In genomic region chr5:122180863-122181519, GRCh38 we compare ENCODE assay signal across 14 cellular contexts. TPM values are rescaled to one million over a fixed set of nuclear protein-coding genes. Genes with fewer than 3 reads are reported as not detected.
DNase-seq lines count a peak whose midpoint lies in the region; ATAC-seq, FAIRE-seq and TF ChIP-seq lines count a peak whose summit lies in the region.
"Had no signal": no experiment of that assay in that cellular context is flagged by ENCODE, and none has a peak within 500 bp of the region (broad histone marks: within the 10 kb centered on the region; RNA-seq: fewer than 3 reads in every experiment).

No MANE protein-coding gene starts in this region.

- H3K9me3 ChIP-seq in trophoblast cell (ENCODE audit: insufficient read depth, low read depth, low read length) (no peaks in the 10 kb centered on the region), A673 (ENCODE audit: low read depth, low read length, poor library complexity, severe bottlenecking) (no peaks in the 10 kb centered on the region)
- H3K9me3 ChIP-seq: right lobe of liver had no signal

- CTCF ChIA-PET in A673 (lab: Charles Lee): no interaction called here

- POLR2A ChIA-PET in A673 (lab: Charles Lee; ENCODE audit: low non-redundant PET): no interaction called here

- no CpG with 5 or more reads among the region's 2 CpGs for WGBS in trophoblast cell (ENCODE audit: extremely low coverage, insufficient coverage, insufficient read length)

- no peak overlapping the region for H3K23ac ChIP-seq in trophoblast cell (ENCODE audit: low read length)

- FAIRE-seq in RCC 7860 (lab: Jason Lieb, UNC): peak; percentile 98

- no peak overlapping the region for H3K9ac ChIP-seq in trophoblast cell (ENCODE audit: low read length)

- intact Hi-C loops in left colon (cut with DNase I, micrococcal nuclease) (no loop called here), A673 (cut with micrococcal nuclease; ENCODE audit: unreplicated experiment) (no loop called here)

- H4K12ac ChIP-seq in trophoblast cell (ENCODE audit: low read depth, low read length): no peak overlapping the region

- peak; percentile 93 for DNase-seq in EL
- DNase-seq in RCC 7860 (ENCODE audit: low spot score): peak; percentile 92
- DNase-seq in epithelial cell of proximal tubule (ENCODE audit: low read depth): peak; percentile 93
- DNase-seq in trophoblast cell: peak; percentile 10 to 85
- no peak for DNase-seq in retina
- no peak for DNase-seq in left colon
- no peak for DNase-seq in A673 (ENCODE audit: low spot score)
- DNase-seq: dorsolateral prefrontal cortex; islet precursor cell; NCI-H345; right lobe of liver; stimulated activated CD8-positive, alpha-beta memory T cell treated with anti-CD3 and anti-CD28 coated beads, Interleukin-4, amount 100 ng/mL, for 48 hours had no signal

- no peak overlapping the region for H3K4ac ChIP-seq in trophoblast cell (ENCODE audit: low read depth, low read length)

- no TSS peak for BruUV-seq in A673 (replicated peaks; lab: Mats Ljungman, UMichigan)

- no peak overlapping the region for H2BK120ac ChIP-seq in trophoblast cell (ENCODE audit: insufficient read depth, low read length, poor library complexity)

- ATAC-seq in HG03139 (IDR thresholded peaks at IDR 0.05; ENCODE audit: unreplicated experiment) (no peak), left colon (no peak)
- ATAC-seq: right lobe of liver had no signal

- no peak overlapping the region for H3K18ac ChIP-seq in trophoblast cell (ENCODE audit: low read length)

- H3K4me3 ChIP-seq in epithelial cell of proximal tubule (ENCODE audit: low read depth, low read length): peak overlapping the region; percentile 17
- H3K4me3 ChIP-seq in trophoblast cell (ENCODE audit: low read depth, low read length): no peak overlapping the region
- H3K4me3 ChIP-seq in A673 (ENCODE audit: low read depth, low read length, poor library complexity, severe bottlenecking): no peak overlapping the region
- H3K4me3 ChIP-seq: dorsolateral prefrontal cortex, right lobe of liver had no signal

- H3K27me3 ChIP-seq in trophoblast cell (ENCODE audit: insufficient read depth, low read length) (no peaks in the 10 kb centered on the region), A673 (replicated peaks; ENCODE audit: insufficient read depth, low read depth, low read length, poor library complexity) (no peaks in the 10 kb centered on the region)
- H3K27me3 ChIP-seq: dorsolateral prefrontal cortex, right lobe of liver had no signal

- no peak overlapping the region for H4K91ac ChIP-seq in trophoblast cell (ENCODE audit: low read depth, low read length)

- no peak overlapping the region for H3K14ac ChIP-seq in trophoblast cell (ENCODE audit: low read length)

- no peak overlapping the region for H2AK5ac ChIP-seq in trophoblast cell (ENCODE audit: low read length)

- H2AFZ ChIP-seq in trophoblast cell (ENCODE audit: insufficient read depth, low read length, poor library complexity): no peak overlapping the region

- H3K36me3 ChIP-seq in trophoblast cell (ENCODE audit: control insufficient read depth in 1 of 2, insufficient read depth in 2 of 2, low read length in 2 of 2) (no peaks in the 10 kb centered on the region), A673 (ENCODE audit: insufficient read depth, low read length, poor library complexity, severe bottlenecking) (no peaks in the 10 kb centered on the region)
- H3K36me3 ChIP-seq: right lobe of liver had no signal

- no peaks in the 10 kb centered on the region for H3K79me2 ChIP-seq in trophoblast cell (ENCODE audit: control insufficient read depth, insufficient read depth, low read length, poor library complexity)

- H3K4me2 ChIP-seq in trophoblast cell (ENCODE audit: low read length): no peak overlapping the region

- TF ChIP-seq CTCF in epithelial cell of proximal tubule (conservative IDR thresholded peaks at IDR 0.05; ENCODE audit: low read depth, low read length) (no peak), A673 (conservative IDR thresholded peaks at IDR 0.05; ENCODE audit: low read depth, low read length) (no peak)

- H2BK5ac ChIP-seq in trophoblast cell (ENCODE audit: low read depth, low read length, poor library complexity): no peak overlapping the region

- H3K4me1 ChIP-seq in trophoblast cell (ENCODE audit: control insufficient read depth in 1 of 2, insufficient read depth in 2 of 2, low read length in 2 of 2) (no peaks in the 10 kb centered on the region), A673 (ENCODE audit: insufficient read depth, low read length, poor library complexity, severe bottlenecking) (peaks cover 19% of the 10 kb centered on the region)
- H3K4me1 ChIP-seq: right lobe of liver had no signal

- H3K79me1 ChIP-seq in trophoblast cell (ENCODE audit: low read length): no peaks in the 10 kb centered on the region

- H3K27ac ChIP-seq in trophoblast cell (ENCODE audit: low read depth, low read length) (no peak overlapping the region), A673 (ENCODE audit: low read depth, low read length, poor library complexity, severe bottlenecking) (no peak overlapping the region)
- H3K27ac ChIP-seq: right lobe of liver had no signal

- no peak overlapping the region for H4K8ac ChIP-seq in trophoblast cell (ENCODE audit: low read depth, low read length)

- no peak overlapping the region for H2BK12ac ChIP-seq in trophoblast cell (ENCODE audit: low read length)

RNA-seq across cellular contexts. Expression of gene ZNF474, which starts 51.6 kb away (rescaled TPM):
- total RNA-seq in epithelial cell of proximal tubule: not detected in 2 replicates
- 0.08 and 0.14 TPM in 2 replicates for polyA plus RNA-seq in trophoblast cell (2013)
- total RNA-seq in left colon: not detected
- total RNA-seq in A673 (2021): not detected in 2 replicates
- total RNA-seq: SK-MEL-5 had no signal

Comparison
In these comparisons a context has a peak if more than half of its experiments do, and no peak if none do; other contexts are left out.
1. DNase-seq: peak in EL (single experiment), RCC 7860 (single experiment), epithelial cell of proximal tubule (single experiment) and trophoblast cell (2 of 2); none in retina (single experiment), left colon (0 of 2) and A673 (single experiment).